ENCODE assay signal across 2 cellular contexts in genomic region chr17:8226536-8227237, GRCh38.
TF ChIP-seq lines count a peak whose summit lies in the region.

No MANE protein-coding gene starts in this region.

TF ChIP-seq in HEK293T, 16 proteins besides CTCF, POLR2A, EP300 and RAD21 (continued from another document):
- TF ChIP-seq L3MBTL2 (conservative IDR thresholded peaks at IDR 0.05), result peak; percentile 41

TF ChIP-seq in SK-N-SH, 30 proteins besides CTCF, POLR2A, EP300 and RAD21 (continued from another document):
- TF ChIP-seq IRF3 (IDR thresholded peaks at IDR 0.05; ENCODE audit: low read depth, low read length) (no peak), FOXJ3 (CRISPR knock-in tag; IDR thresholded peaks at IDR 0.05) (no peak), PBX3 (IDR thresholded peaks at IDR 0.05) (peak; percentile 64), TEAD4 (IDR thresholded peaks at IDR 0.05; ENCODE audit: borderline replicate concordance, insufficient read depth) (peak; percentile 91), ZBTB33 (IDR thresholded peaks at IDR 0.05; ENCODE audit: borderline replicate concordance, low read depth) (peak; percentile 64; the same call in 1 of the 2 replicates), RXRA (IDR thresholded peaks at IDR 0.05; ENCODE audit: borderline replicate concordance, low read depth) (peak; percentile 63; the same call in 1 of the 2 replicates), EZH2phosphoT487 (IDR thresholded peaks at IDR 0.05; ENCODE audit: borderline replicate concordance, low read depth) (no peak), TAF1 (IDR thresholded peaks at IDR 0.05; ENCODE audit: borderline replicate concordance, low read depth, low read length) (0 out of 2 replicates have a peak, but pooled peaks have one; percentile 36), MXI1 (IDR thresholded peaks at IDR 0.05; ENCODE audit: low read depth, low read length) (peak; percentile 50; the same call in 1 of the 2 replicates), ELF1 (IDR thresholded peaks at IDR 0.05) (peak; percentile 66), POLR2AphosphoS5 (IDR thresholded peaks at IDR 0.05; ENCODE audit: low read depth, low read length) (peak; percentile 96)
